In the genomic region with DNA sequence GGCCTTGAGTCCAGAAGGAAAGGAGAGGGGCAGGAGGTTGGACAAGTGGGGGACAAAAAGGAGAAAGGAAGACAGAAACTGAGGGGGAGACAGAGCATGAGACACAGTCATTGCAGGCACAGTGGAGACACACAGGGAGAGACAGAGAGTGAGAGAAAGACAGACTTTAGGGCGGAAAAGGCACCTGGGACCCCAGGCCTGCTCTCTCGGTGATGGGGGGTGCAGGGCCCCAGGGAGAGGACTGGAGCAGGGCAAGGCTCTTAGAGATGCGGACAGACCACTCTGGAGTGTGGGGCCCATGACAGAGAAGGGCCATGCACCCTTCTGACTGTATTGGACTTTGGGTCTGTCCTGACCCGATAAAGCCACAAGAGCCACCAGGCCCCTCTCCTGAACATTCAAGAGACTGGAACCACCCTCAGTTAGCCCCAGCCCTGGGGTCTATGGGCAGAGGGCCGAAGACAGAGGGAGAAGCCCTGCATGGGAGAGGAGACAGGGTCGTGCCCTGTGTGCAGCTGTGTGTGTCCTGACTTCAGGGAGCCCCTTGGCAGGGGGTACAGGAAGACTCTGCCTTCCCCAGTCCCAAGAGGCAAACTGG, we compare ENCODE assay signal across 28 cellular contexts. TPM values are rescaled to one million over a fixed set of nuclear protein-coding genes. Genes with fewer than 3 reads are reported as not detected.
DNase-seq lines count a peak whose midpoint lies in the region; ATAC-seq, FAIRE-seq and TF ChIP-seq lines count a peak whose summit lies in the region.
"Had no signal": no experiment of that assay in that cellular context is flagged by ENCODE, and none has a peak within 500 bp of the region (broad histone marks: within the 10 kb centered on the region; RNA-seq: fewer than 3 reads in every experiment).

No MANE protein-coding gene starts in this region.

- POLR2A ChIA-PET in activated CD4-positive, alpha-beta T cell treated with anti-CD3 and anti-CD28 coated beads, Interleukin-2, amount 10 ng/mL, durations not matched to agents 7 days and 5 days (lab: Charles Lee): no interaction called here

- peaks cover 33% of the 10 kb centered on the region for H3K36me3 Mint-ChIP-seq in activated CD4-positive, alpha-beta T cell treated with anti-CD3 and anti-CD28 coated beads, Interleukin-2, amount 10 ng/mL, durations not matched to agents 7 days and 5 days (ENCODE audit: low read depth)
- H3K36me3 Mint-ChIP-seq in nephron progenitor cell (ENCODE audit: low read depth): peaks cover 36% of the 10 kb centered on the region

- H3K27me3 Mint-ChIP-seq in activated CD4-positive, alpha-beta T cell treated with anti-CD3 and anti-CD28 coated beads, Interleukin-2, amount 10 ng/mL, durations not matched to agents 7 days and 5 days: no peaks in the 10 kb centered on the region
- no peaks in the 10 kb centered on the region for H3K27me3 Mint-ChIP-seq in stimulated activated naive CD8-positive, alpha-beta T cell treated with anti-CD3 and anti-CD28 coated beads, Interleukin-15, amount 100 ng/mL, for 72 hours
- H3K27me3 Mint-ChIP-seq in nephron progenitor cell (ENCODE audit: low read depth, poor library complexity): peaks cover 11% of the 10 kb centered on the region
- H3K27me3 Mint-ChIP-seq: CD4-positive, CD25-positive, alpha-beta regulatory T cell had no signal

- TF ChIP-seq CTCF in nephron progenitor cell (IDR thresholded peaks at IDR 0.05): no peak

- no peak overlapping the region for H3K4me3 Mint-ChIP-seq in activated CD4-positive, alpha-beta T cell treated with anti-CD3 and anti-CD28 coated beads, Interleukin-2, amount 10 ng/mL, durations not matched to agents 7 days and 5 days
- H3K4me3 Mint-ChIP-seq in stimulated activated naive CD8-positive, alpha-beta T cell treated with anti-CD3 and anti-CD28 coated beads, Interleukin-15, amount 100 ng/mL, for 72 hours: no peak overlapping the region
- no peak overlapping the region for H3K4me3 Mint-ChIP-seq in nephron progenitor cell
- H3K4me3 Mint-ChIP-seq: CD4-positive, CD25-positive, alpha-beta regulatory T cell; HFFc6 had no signal

- peak; percentile 9 for ATAC-seq in stimulated activated naive CD8-positive, alpha-beta T cell treated with anti-CD3 and anti-CD28 coated beads, Interleukin-15, amount 100 ng/mL, for 72 hours
- ATAC-seq in stimulated activated naive CD8-positive, alpha-beta T cell treated with anti-CD3 and anti-CD28 coated beads, Interleukin-15, Interleukin-2, amounts not matched to agents 100 U/mL and 50 U/mL, for 24 hours: no peak
- ATAC-seq in HG03108 (IDR thresholded peaks at IDR 0.05; ENCODE audit: unreplicated experiment): no peak
- ATAC-seq: GM12878, Right ventricle myocardium inferior had no signal

- DNase-seq in activated CD4-positive, alpha-beta T cell treated with anti-CD3 and anti-CD28 coated beads, Interleukin-2, amount 10 ng/mL, durations not matched to agents 7 days and 5 days: no peak
- no peak for DNase-seq in activated CD4-positive, alpha-beta T cell treated with anti-CD3 and anti-CD28 coated beads for 48 hours
- no peak for DNase-seq in stimulated activated naive CD8-positive, alpha-beta T cell treated with anti-CD3 and anti-CD28 coated beads, Interleukin-15, amount 100 ng/mL, for 72 hours
- no peak for DNase-seq in stimulated activated naive CD8-positive, alpha-beta T cell treated with anti-CD3 and anti-CD28 coated beads, Interleukin-15, Interleukin-2, amounts not matched to agents 100 U/mL and 50 U/mL, for 24 hours
- DNase-seq in nephron progenitor cell (no peak), urothelium cell line (ENCODE audit: low spot score) (no peak), NCI-H187 treated with DMSO at 0.1 percent for 48 hours (lab: John Stamatoyannopoulos, UW) (no peak)
- DNase-seq: BE2C; Caco-2; CD4-positive, CD25-positive, alpha-beta regulatory T cell; DMS 273 treated with DMSO at 0.1 percent for 48 hours; DMS79; EL; GDM1; GOT3; HFFc6; KG1; MG63; NCI-H2029 treated with DMSO at 0.1 percent for 48 hours; NCI-H2227 treated with DMSO at 0.1 percent for 48 hours; NCI-H526 treated with DMSO at 0.1 percent for 48 hours; PC-9 had no signal

- peaks cover 6% of the 10 kb centered on the region for H3K9me3 Mint-ChIP-seq in activated CD4-positive, alpha-beta T cell treated with anti-CD3 and anti-CD28 coated beads, Interleukin-2, amount 10 ng/mL, durations not matched to agents 7 days and 5 days
- H3K9me3 Mint-ChIP-seq in stimulated activated naive CD8-positive, alpha-beta T cell treated with anti-CD3 and anti-CD28 coated beads, Interleukin-15, amount 100 ng/mL, for 72 hours: peaks cover 0 to 5% of the 10 kb centered on the region in 2 donors
- H3K9me3 Mint-ChIP-seq in nephron progenitor cell: peaks cover 12% of the 10 kb centered on the region
- H3K9me3 Mint-ChIP-seq: HFFc6 had no signal

- FAIRE-seq in urothelium cell line (lab: Jason Lieb, UNC): peak; percentile 61
- FAIRE-seq: GM12878, HTR-8/SVneo had no signal

- peak overlapping the region; percentile 9 for H3K27ac Mint-ChIP-seq in activated CD4-positive, alpha-beta T cell treated with anti-CD3 and anti-CD28 coated beads, Interleukin-2, amount 10 ng/mL, durations not matched to agents 7 days and 5 days
- no peak overlapping the region for H3K27ac Mint-ChIP-seq in stimulated activated naive CD8-positive, alpha-beta T cell treated with anti-CD3 and anti-CD28 coated beads, Interleukin-15, amount 100 ng/mL, for 72 hours
- H3K27ac Mint-ChIP-seq in nephron progenitor cell: peak overlapping the region; percentile 92
- H3K27ac Mint-ChIP-seq: HFFc6 had no signal

- peaks cover 5% of the 10 kb centered on the region for H3K4me1 Mint-ChIP-seq in activated CD4-positive, alpha-beta T cell treated with anti-CD3 and anti-CD28 coated beads, Interleukin-2, amount 10 ng/mL, durations not matched to agents 7 days and 5 days
- H3K4me1 Mint-ChIP-seq in stimulated activated naive CD8-positive, alpha-beta T cell treated with anti-CD3 and anti-CD28 coated beads, Interleukin-15, amount 100 ng/mL, for 72 hours: peaks cover 5% of the 10 kb centered on the region
- H3K4me1 Mint-ChIP-seq in nephron progenitor cell: peaks cover 12% of the 10 kb centered on the region

- CTCF ChIA-PET in activated CD4-positive, alpha-beta T cell treated with anti-CD3 and anti-CD28 coated beads, Interleukin-2, amount 10 ng/mL, durations not matched to agents 7 days and 5 days (lab: Charles Lee): interaction anchor here (0.7 kb wide), 1 partner anchor 37 kb away, joined by 3 read pairs; no protein-coding TSS in a partner anchor

RNA-seq across cellular contexts. Expression of a gene that starts 12.5 kb away (rescaled TPM):
- 10 to 100 TPM; 18.3 to 21.2 TPM for total RNA-seq in activated CD4-positive, alpha-beta T cell treated with anti-CD3 and anti-CD28 coated beads, Interleukin-2, amount 10 ng/mL, durations not matched to agents 7 days and 5 days

RNA-seq across cellular contexts. Expression of a gene that starts 22.1 kb away (rescaled TPM):
- total RNA-seq in activated CD4-positive, alpha-beta T cell treated with anti-CD3 and anti-CD28 coated beads, Interleukin-2, amount 10 ng/mL, durations not matched to agents 7 days and 5 days: 1 to 10 TPM; 1.4 to 2.3 TPM
- total RNA-seq: RPMI7951, SJSA1 had no signal

RNA-seq across cellular contexts. Expression of a gene that starts 26.4 kb away (rescaled TPM):
- total RNA-seq in activated CD4-positive, alpha-beta T cell treated with anti-CD3 and anti-CD28 coated beads, Interleukin-2, amount 10 ng/mL, durations not matched to agents 7 days and 5 days: 10 to 100 TPM; 19.4 to 23.0 TPM

Comparison
In these comparisons a context has a peak if more than half of its experiments do, and no peak if none do; other contexts are left out.
1. H3K27ac Mint-ChIP-seq: peak in activated CD4-positive, alpha-beta T cell treated with anti-CD3 and anti-CD28 coated beads, Interleukin-2, amount 10 ng/mL, durations not matched to agents 7 days and 5 days (single experiment) and nephron progenitor cell (single experiment); none in stimulated activated naive CD8-positive, alpha-beta T cell treated with anti-CD3 and anti-CD28 coated beads, Interleukin-15, amount 100 ng/mL, for 72 hours (0 of 2).